Comparison of ENCODE assay signal across 8 cellular contexts in the genomic region with DNA sequence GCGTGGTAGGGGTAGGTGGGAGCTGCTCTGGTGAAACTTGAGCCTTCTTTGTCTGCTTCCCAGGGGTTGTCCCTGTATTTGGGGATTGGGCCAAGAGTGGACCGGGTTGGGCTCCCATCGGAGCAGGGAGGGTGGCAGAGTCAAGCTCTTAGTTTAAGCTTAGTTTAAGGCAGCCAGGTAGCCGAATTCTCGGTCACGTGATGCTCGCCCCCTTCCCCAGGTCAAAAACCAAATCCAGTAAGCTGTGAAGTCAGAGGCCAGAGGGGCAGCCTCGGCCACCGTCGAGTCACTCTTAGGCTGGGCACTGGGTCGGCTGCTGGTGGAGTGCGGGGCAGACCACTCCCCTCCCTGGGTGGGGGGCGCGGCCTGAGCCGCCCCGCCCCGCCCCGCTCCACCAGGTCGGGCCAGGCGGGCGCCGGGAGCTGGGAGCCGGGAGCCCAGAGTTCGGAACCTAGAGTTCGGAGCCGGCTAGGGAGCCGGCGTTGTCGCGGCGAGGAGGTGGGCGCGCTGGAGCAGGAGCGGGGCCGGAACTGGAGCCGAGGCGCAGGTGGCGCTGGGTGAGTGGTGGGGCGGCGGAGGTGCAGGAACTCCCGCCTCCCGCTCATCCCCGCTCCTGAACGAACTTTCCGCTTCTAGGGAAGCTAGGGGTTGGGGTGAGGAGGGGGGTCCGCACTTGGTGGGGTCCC. TPM values are rescaled to one million over a fixed set of nuclear protein-coding genes. Genes with fewer than 3 reads are reported as not detected.
DNase-seq lines count a peak whose midpoint lies in the region; ATAC-seq and TF ChIP-seq lines count a peak whose summit lies in the region.

No MANE protein-coding gene starts in this region.

- TF ChIP-seq CTCF in OCI-LY7 (conservative IDR thresholded peaks at IDR 0.05; ENCODE audit: low read length) (no peak), spleen (IDR thresholded peaks at IDR 0.05 in 8 of 11, conservative IDR thresholded peaks at IDR 0.05 in 3 of 11) (peak in 1 of 11 experiments; percentile 7)

- POLR2A ChIA-PET in OCI-LY7 (lab: Charles Lee): interaction anchor here (0.7 kb wide), 1 partner anchor 9 kb away, joined by 3 read pairs; no protein-coding TSS in a partner anchor

- intact Hi-C loops in OCI-LY7 (cut with micrococcal nuclease; ENCODE audit: unreplicated experiment) (loop anchor here (2.0 kb wide), 1 partner anchor 64 kb away; the partner anchor contains the start of gene KAZALD1), spleen (cut with DNase I; ENCODE audit: low total_unique reads) (no loop called here)

- no TSS peak for BruUV-seq in OCI-LY7 (replicated peaks; lab: Mats Ljungman, UMichigan)

- CTCF ChIA-PET in OCI-LY7 (lab: Charles Lee; ENCODE audit: unreplicated experiment): interaction anchor here (0.6 kb wide), 2 partner anchors 19 to 770 kb away, joined by 3 read pairs; no protein-coding TSS in a partner anchor

- H3K4me1 ChIP-seq in OCI-LY7 (ENCODE audit: insufficient read depth, low read length, poor library complexity, severe bottlenecking) (peaks cover 25% of the 10 kb centered on the region), spleen (peaks cover 17 to 56% (median 45%) of the 10 kb centered on the region in 6 donors)

- DNase-seq in CD1c-positive myeloid dendritic cell (ENCODE audit: extremely low spot score) (peak; percentile 27), OCI-LY7 (ENCODE audit: low spot score) (peak; percentile 57), spleen (peak; percentile 91)

- no peaks in the 10 kb centered on the region for H3K79me2 ChIP-seq in OCI-LY7 (ENCODE audit: insufficient read depth, low read depth, low read length)

- peak overlapping the region; percentile 63 for H3K27ac ChIP-seq in OCI-LY7 (ENCODE audit: low read depth, low read length, poor library complexity, severe bottlenecking)
- H3K27ac ChIP-seq in angular gyrus (ENCODE audit: low read depth, low read length): peak overlapping the region; percentile 98
- H3K27ac ChIP-seq in spleen: peak overlapping the region; percentile 93 to 99 (median 98)

- 4 to 8% (median 5%) methylated on average over 23 to 46 of the region's 46 CpGs for WGBS in spleen, 5 donors

- H2AFZ ChIP-seq in OCI-LY7 (ENCODE audit: low read length): peak overlapping the region; percentile 91

- H3K4me2 ChIP-seq in OCI-LY7 (ENCODE audit: low read length): peak overlapping the region; percentile 99

- H3K4me3 ChIP-seq in OCI-LY7 (ENCODE audit: low read depth, low read length, poor library complexity, severe bottlenecking): peak overlapping the region; percentile 90
- peak overlapping the region; percentile 89 for H3K4me3 ChIP-seq in iPS-18c (ENCODE audit: insufficient read depth, low read depth, low read length)
- peak overlapping the region; percentile 64 to 91 (median 80) for H3K4me3 ChIP-seq in spleen

- H3K9me2 ChIP-seq in OCI-LY7 (ENCODE audit: insufficient read depth, low read length): no peaks in the 10 kb centered on the region

- ATAC-seq in GM21723 (IDR thresholded peaks at IDR 0.05; ENCODE audit: unreplicated experiment) (peak; percentile 27), HG03280 (IDR thresholded peaks at IDR 0.05; ENCODE audit: unreplicated experiment) (no peak), HG02885 (IDR thresholded peaks at IDR 0.05; ENCODE audit: poor library complexity, unreplicated experiment) (no peak)

- H3K9me3 ChIP-seq in OCI-LY7 (ENCODE audit: low read length) (no peaks in the 10 kb centered on the region), iPS-18c (ENCODE audit: control insufficient read depth, insufficient read depth, low read length) (no peaks in the 10 kb centered on the region), spleen (no peaks in the 10 kb centered on the region)

- H3K27me3 ChIP-seq in spleen (replicated peaks in 1 of 7): no peaks in the 10 kb centered on the region

- H4K20me1 ChIP-seq in OCI-LY7 (ENCODE audit: insufficient read depth, low read length): no peaks in the 10 kb centered on the region

- peaks cover 35% of the 10 kb centered on the region; the same call in 1 of the 2 replicates for H3K36me3 ChIP-seq in OCI-LY7 (ENCODE audit: insufficient read depth, low read length)
- H3K36me3 ChIP-seq in spleen: peaks cover 0 to 28% (median 14%) of the 10 kb centered on the region in 6 donors

- TF ChIP-seq POLR2A in spleen (IDR thresholded peaks at IDR 0.05): no peak

RNA-seq across cellular contexts. Expression of gene LZTS2, which starts 2.8 kb away (rescaled TPM):
- total RNA-seq in OCI-LY7 (2014; rRNA removed; shearing (Covaris generic)): 10.4 and 13.6 TPM in 2 replicates
- total RNA-seq in OCI-LY7 (2022): 20.3 and 20.5 TPM in 2 replicates
- 10 to 100 TPM; 40.9 to 76.6 (median 56.9) TPM for total RNA-seq in spleen
- polyA plus RNA-seq in spleen: 10 to 100 TPM; 21.8 to 55.3 (median 25.9) TPM

RNA-seq across cellular contexts. Expression of gene TWNK, which starts 9.5 kb away (rescaled TPM):
- 14.5 and 15.8 TPM in 2 replicates for total RNA-seq in OCI-LY7 (2014; rRNA removed; shearing (Covaris generic))
- total RNA-seq in OCI-LY7 (2022): 20.3 and 21.7 TPM in 2 replicates
- 1 to 10 TPM; 5.6 to 9.4 (median 8.5) TPM for total RNA-seq in spleen
- polyA plus RNA-seq in spleen: 1 to 10 TPM; 7.4 to 9.9 (median 7.9) TPM

RNA-seq across cellular contexts. Expression of gene MRPL43, which starts 9.5 kb away (rescaled TPM):
- 51.9 and 56.2 TPM in 2 replicates for total RNA-seq in OCI-LY7 (2014; rRNA removed; shearing (Covaris generic))
- 49.8 and 53.8 TPM in 2 replicates for total RNA-seq in OCI-LY7 (2022)
- 10 to 100 TPM; 38.3 to 55.9 (median 48.4) TPM for total RNA-seq in spleen
- 10 to 100 TPM; 70.4 to 92.4 (median 79.1) TPM for polyA plus RNA-seq in spleen

RNA-seq across cellular contexts. Expression of gene SEMA4G, which starts 27.5 kb away (rescaled TPM):
- total RNA-seq in OCI-LY7 (2014; rRNA removed; shearing (Covaris generic)): 0.41 TPM in 1 of 2 replicates, not detected in the other
- 0.17 and 0.21 TPM in 2 replicates for total RNA-seq in OCI-LY7 (2022)
- 1 to 10 TPM in 5 of 7 donors, under 1 TPM in 2; 0.46 to 2.8 (median 1.1) TPM for total RNA-seq in spleen
- polyA plus RNA-seq in spleen: under 1 TPM; 0.52 to 0.83 (median 0.74) TPM

RNA-seq across cellular contexts. Expression of gene PDZD7, which starts 34.1 kb away (rescaled TPM):
- 1.4 and 2.1 TPM in 2 replicates for total RNA-seq in OCI-LY7 (2014; rRNA removed; shearing (Covaris generic))
- total RNA-seq in OCI-LY7 (2022) (1.6 and 1.8 TPM in 2 replicates), spleen (1 to 10 TPM in 5 of 7 donors, under 1 TPM in 2; 0.42 to 2.3 (median 1.6) TPM)
- under 1 TPM; 0.17 to 0.77 (median 0.30) TPM for polyA plus RNA-seq in spleen

Comparison
In these comparisons a context has a peak if more than half of its experiments do, and no peak if none do; other contexts are left out.
1. DNase-seq: peak in every context shown above with its lines; median percentile 91 in spleen; 57 in OCI-LY7; 27 in CD1c-positive myeloid dendritic cell.